In the genomic region with DNA sequence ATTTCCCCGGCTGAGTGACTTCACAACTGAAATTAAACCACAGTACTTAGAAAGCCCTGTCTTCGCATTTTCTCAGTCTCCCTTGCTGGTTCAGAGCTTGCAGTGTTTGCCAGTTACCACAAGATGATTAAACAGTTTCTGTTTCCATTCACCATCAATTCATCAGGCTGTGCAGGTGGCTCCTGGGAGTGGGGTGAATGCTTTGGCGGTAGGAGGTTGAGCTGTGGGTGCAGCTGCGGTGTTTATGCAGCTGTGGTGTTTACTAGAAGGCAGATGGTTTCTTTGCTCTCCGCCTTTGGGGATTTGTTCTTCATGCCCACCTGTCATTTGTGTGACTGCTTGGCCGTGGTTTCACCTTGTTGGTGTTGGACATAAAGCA, we compare ENCODE assay signal across 8 cellular contexts. TPM values are rescaled to one million over a fixed set of nuclear protein-coding genes. Genes with fewer than 3 reads are reported as not detected.
DNase-seq lines count a peak whose midpoint lies in the region; ATAC-seq and TF ChIP-seq lines count a peak whose summit lies in the region.

No MANE protein-coding gene starts in this region.

- peak; percentile 73 for DNase-seq in NCI-H2081 treated with DMSO at 0.1 percent for 48 hours (lab: John Stamatoyannopoulos, UW)
- peak; percentile 71 for DNase-seq in activated T-cell treated with anti-CD3 and anti-CD28 coated beads, Interleukin-2, amount 50 U/mL, for 24 hours
- DNase-seq in stimulated activated CD4-positive, alpha-beta T cell treated with anti-CD3 and anti-CD28 coated beads, Interleukin-12 subunit alpha, Interleukin-12 subunit beta, amount 100 ng/mL, for 48 hours (ENCODE audit: low read depth in 2 of 3, low spot score in 1 of 3), result peak; percentile 59 to 63 (median 59)
- no peak for DNase-seq in HAP-1 (ENCODE audit: low spot score in 2 of 2)
- no peak for DNase-seq in omental fat pad (ENCODE audit: low spot score)
- DNase-seq in SK-N-DZ (ENCODE audit: low spot score), result no peak

- H3K27me3 Mint-ChIP-seq in activated T-cell treated with anti-CD3 and anti-CD28 coated beads, Interleukin-2, amount 50 U/mL, for 24 hours, result peaks cover 79% of the 10 kb centered on the region

- ATAC-seq in GM18873 (IDR thresholded peaks at IDR 0.05; ENCODE audit: low FRiP score, unreplicated experiment) (peak; percentile 96), HG02938 (IDR thresholded peaks at IDR 0.05; ENCODE audit: unreplicated experiment) (peak; percentile 97), omental fat pad (ENCODE audit: low FRiP score) (no peak)

- H3K4me1 ChIP-seq in HAP-1, result no peaks in the 10 kb centered on the region

- peaks cover 23% of the 10 kb centered on the region for H3K4me1 Mint-ChIP-seq in activated T-cell treated with anti-CD3 and anti-CD28 coated beads, Interleukin-2, amount 50 U/mL, for 24 hours (ENCODE audit: low read depth)

- H3K9me3 Mint-ChIP-seq in activated T-cell treated with anti-CD3 and anti-CD28 coated beads, Interleukin-2, amount 50 U/mL, for 24 hours, result no peaks in the 10 kb centered on the region

- H3K4me3 ChIP-seq in HAP-1, result no peak overlapping the region

- H3K36me3 Mint-ChIP-seq in activated T-cell treated with anti-CD3 and anti-CD28 coated beads, Interleukin-2, amount 50 U/mL, for 24 hours (ENCODE audit: low read depth), result no peaks in the 10 kb centered on the region

- H3K27ac Mint-ChIP-seq in activated T-cell treated with anti-CD3 and anti-CD28 coated beads, Interleukin-2, amount 50 U/mL, for 24 hours, result peak overlapping the region; percentile 53

- in situ Hi-C loops in HAP-1 (cut with MboI; ENCODE audit: low sequenced_read_pairs), result loop anchor here (10.0 kb wide), 1 partner anchor 74 kb away; a partner anchor contains a TSS

- no peak for TF ChIP-seq CTCF in omental fat pad (IDR thresholded peaks at IDR 0.05)

- H3K4me3 Mint-ChIP-seq in activated T-cell treated with anti-CD3 and anti-CD28 coated beads, Interleukin-2, amount 50 U/mL, for 24 hours, result no peak overlapping the region

- H3K9me3 ChIP-seq in HAP-1, result no peaks in the 10 kb centered on the region

- H3K36me3 ChIP-seq in HAP-1 (replicated peaks), result no peaks in the 10 kb centered on the region

- 0 out of 2 replicates have a peak, but pooled peaks cover 2% of the 10 kb centered on the region for H3K27me3 ChIP-seq in HAP-1 (ENCODE audit: low read depth)

RNA-seq across cellular contexts. Expression of a gene that starts 16.1 kb away (rescaled TPM):
- under 1 TPM in 2 of 4 donors, not detected in 2; 0.12 to 0.84 TPM for total RNA-seq in omental fat pad
- polyA plus RNA-seq in SK-N-DZ (2014; cell fraction: cytosol; rRNA removed), result not detected in 2 replicates
- polyA plus RNA-seq in SK-N-DZ (2014; cell fraction: nucleus; rRNA removed), result not detected in 2 replicates

Comparison
In these comparisons a context has a peak if more than half of its experiments do, and no peak if none do; other contexts are left out.
1. DNase-seq: peak in NCI-H2081 treated with DMSO at 0.1 percent for 48 hours (single experiment), activated T-cell treated with anti-CD3 and anti-CD28 coated beads, Interleukin-2, amount 50 U/mL, for 24 hours (single experiment) and stimulated activated CD4-positive, alpha-beta T cell treated with anti-CD3 and anti-CD28 coated beads, Interleukin-12 subunit alpha, Interleukin-12 subunit beta, amount 100 ng/mL, for 48 hours (3 of 3); none in HAP-1 (0 of 2), omental fat pad (single experiment) and SK-N-DZ (single experiment).